33 cellular contexts compared by ENCODE assay signal in the genomic region with DNA sequence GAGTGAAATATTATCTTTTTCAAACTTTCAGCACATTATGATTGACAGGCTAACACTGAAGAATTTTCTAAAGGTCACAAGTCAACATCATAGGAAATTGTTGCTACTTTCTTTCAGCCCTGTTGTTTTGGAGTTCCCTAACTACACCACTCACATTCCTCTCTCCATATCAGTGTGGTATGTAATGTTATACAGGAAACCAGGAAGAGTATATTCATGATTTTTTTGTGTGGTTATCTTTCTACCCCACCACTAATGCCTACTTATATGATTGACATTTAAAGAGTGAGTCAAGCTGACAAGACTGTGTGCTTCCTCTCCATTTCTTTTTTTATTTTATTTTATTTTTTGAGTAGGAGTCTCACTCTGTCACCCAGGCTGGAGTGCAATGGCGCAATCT.
"Had no signal": no experiment of that assay in that cellular context is flagged by ENCODE, and none has a peak within 500 bp of the region (broad histone marks: within the 10 kb centered on the region; RNA-seq: fewer than 3 reads in every experiment).

No MANE protein-coding gene starts in this region.

- H3K27ac ChIP-seq: adrenal gland, brain microvascular endothelial cell, cardiac muscle cell, Peyer's patch, SJSA1 had no signal

- H3K4me3 Mint-ChIP-seq: activated CD4-positive, alpha-beta memory T cell treated with anti-CD3 and anti-CD28 coated beads for 36 hours; activated CD4-positive, alpha-beta T cell treated with anti-CD3 and anti-CD28 coated beads for 36 hours; activated naive CD4-positive, alpha-beta T cell treated with anti-CD3 and anti-CD28 coated beads for 36 hours; activated T-cell treated with anti-CD3 and anti-CD28 coated beads, Interleukin-2, amount 50 U/mL, for 4 hours; activated T-helper 1 cell treated with anti-CD3 and anti-CD28 coated beads, Interleukin-12 subunit alpha, Interleukin-12 subunit beta, Interleukin-2, Interleukin-4 antibody, amounts not matched to agents 30 ng/mL and 10 ng/mL and 1 ng/mL, durations not matched to agents 14 hours and 24 hours and 36 hours; central memory CD8-positive, alpha-beta T cell; T-helper 1 cell treated with Interleukin-12 subunit alpha and Interleukin-12 subunit beta and Interleukin-4 antibody, amounts not matched to agents 30 μg/mL and 1 μg/mL, for 36 hours; T-helper 2 cell treated with Interferon-gamma antibody and Interleukin-4, amounts not matched to agents 5 μg/mL and 100 μg/mL, for 36 hours had no signal

- H3K4me1 Mint-ChIP-seq: activated CD4-positive, alpha-beta T cell treated with anti-CD3 and anti-CD28 coated beads for 36 hours; central memory CD8-positive, alpha-beta T cell had no signal

- H3K9me3 Mint-ChIP-seq: T-helper 1 cell treated with Interleukin-12 subunit alpha and Interleukin-12 subunit beta and Interleukin-4 antibody, amounts not matched to agents 30 μg/mL and 1 μg/mL, for 36 hours; T-helper 2 cell treated with Interferon-gamma antibody and Interleukin-4, amounts not matched to agents 5 μg/mL and 100 μg/mL, for 36 hours had no signal

- H3K27ac Mint-ChIP-seq: activated CD4-positive, alpha-beta memory T cell treated with anti-CD3 and anti-CD28 coated beads for 36 hours; activated CD4-positive, alpha-beta T cell treated with anti-CD3 and anti-CD28 coated beads for 36 hours; activated naive CD4-positive, alpha-beta T cell treated with anti-CD3 and anti-CD28 coated beads for 36 hours; activated naive CD4-positive, alpha-beta T cell treated with anti-CD3 and anti-CD28 coated beads, Interleukin-2, amount 50 U/mL, for 72 hours; activated T-helper 1 cell treated with anti-CD3 and anti-CD28 coated beads, Interleukin-12 subunit alpha, Interleukin-12 subunit beta, Interleukin-2, Interleukin-4 antibody, amounts not matched to agents 30 ng/mL and 10 ng/mL and 1 ng/mL, durations not matched to agents 14 hours and 24 hours and 36 hours; T-helper 1 cell treated with Interleukin-12 subunit alpha and Interleukin-12 subunit beta and Interleukin-4 antibody, amounts not matched to agents 30 μg/mL and 1 μg/mL, for 36 hours; T-helper 2 cell treated with Interferon-gamma antibody and Interleukin-4, amounts not matched to agents 5 μg/mL and 100 μg/mL, for 36 hours had no signal

- H3K4me3 ChIP-seq: adrenal gland, cardiac muscle cell, MG63, Peyer's patch, SJSA1 had no signal

- H3K4me1 ChIP-seq: adrenal gland, Peyer's patch had no signal

- DNase-seq: activated CD4-positive, alpha-beta memory T cell treated with anti-CD3 and anti-CD28 coated beads for 36 hours; activated CD4-positive, alpha-beta T cell treated with anti-CD3 and anti-CD28 coated beads for 36 hours; activated CD4-positive, alpha-beta T cell treated with anti-CD3 and anti-CD28 coated beads, Interleukin-2, amount 50 U/mL, for 1 hour; activated CD8-positive, alpha-beta memory T cell treated with anti-CD3 and anti-CD28 coated beads, Interleukin-2, amount 50 U/mL, for 4 hours; activated gamma-delta T cell treated with Interleukin-2 at 50 U/mL for 16 hours; activated naive CD4-positive, alpha-beta T cell treated with anti-CD3 and anti-CD28 coated beads for 36 hours; activated T-cell treated with anti-CD3 and anti-CD28 coated beads for 4 hours; activated T-cell treated with anti-CD3 and anti-CD28 coated beads, Interleukin-2, amount 50 U/mL, for 4 hours; adrenal gland; aorta; brain microvascular endothelial cell; Kasumi-1; KG1; MG63; NCI-H1048; NCI-H1105 treated with DMSO at 0.1 percent for 48 hours; NCI-H1436; NCI-H1694; NCI-H1930; NCI-H2081 treated with DMSO at 0.1 percent for 48 hours; NCI-H345; NCI-H524 treated with DMSO at 0.1 percent for 48 hours; Peyer's patch; RPMI8226; SHP77 treated with DMSO at 0.1 percent for 48 hours had no signal

- H3K9me3 ChIP-seq: adrenal gland, MG63, Peyer's patch had no signal

- ATAC-seq: activated CD4-positive, alpha-beta T cell treated with anti-CD3 and anti-CD28 coated beads for 36 hours; activated naive CD4-positive, alpha-beta T cell treated with anti-CD3 and anti-CD28 coated beads, Interleukin-2, amount 50 U/mL, for 72 hours; activated T-cell treated with anti-CD3 and anti-CD28 coated beads, Interleukin-2, amount 50 U/mL, for 4 hours had no signal

- H3K36me3 ChIP-seq: adrenal gland, brain microvascular endothelial cell, cardiac muscle cell, MG63, Peyer's patch, SJSA1 had no signal

- H3K27me3 ChIP-seq: adrenal gland, brain microvascular endothelial cell, cardiac muscle cell, MG63, Peyer's patch, SJSA1 had no signal

- FAIRE-seq: TTC549 had no signal

- H3K36me3 Mint-ChIP-seq: activated CD4-positive, alpha-beta memory T cell treated with anti-CD3 and anti-CD28 coated beads for 36 hours; activated naive CD4-positive, alpha-beta T cell treated with anti-CD3 and anti-CD28 coated beads, Interleukin-2, amount 50 U/mL, for 72 hours had no signal
